ENCODE assay signal across 8 cellular contexts in genomic region chr1:172144445-172145060, GRCh38.
DNase-seq lines count a peak whose midpoint lies in the region; ATAC-seq, FAIRE-seq and TF ChIP-seq lines count a peak whose summit lies in the region.
"Had no signal": no experiment of that assay in that cellular context is flagged by ENCODE, and none has a peak within 500 bp of the region (broad histone marks: within the 10 kb centered on the region; RNA-seq: fewer than 3 reads in every experiment).

No MANE protein-coding gene starts in this region.

- ATAC-seq in GM19452 (IDR thresholded peaks at IDR 0.05; ENCODE audit: unreplicated experiment), result no peak

- TF ChIP-seq CTCF in dorsolateral prefrontal cortex (IDR thresholded peaks at IDR 0.05 in 54 of 56, conservative IDR thresholded peaks at IDR 0.05 in 2 of 56; ENCODE audit: low read depth in 1 of 56, partially characterized antibody in 56 of 56), result no peak
- peak in 1 of 2 experiments; percentile 7 for TF ChIP-seq CTCF in tibial artery (IDR thresholded peaks at IDR 0.05)

- H3K27ac ChIP-seq in dorsolateral prefrontal cortex, result peak overlapping the region in 42 of 59 donors; percentile 0 to 71 (median 36)
- peak overlapping the region; percentile 85 for H3K27ac ChIP-seq in mesodermal cell (ENCODE audit: low read depth, low read length, severe bottlenecking)
- H3K27ac ChIP-seq in tibial artery, result peak overlapping the region; percentile 82 to 88

- WGBS in mesodermal cell (ENCODE audit: insufficient coverage in 2 of 2), 2 experiments, result 86 to 91% methylated on average over 13 of the region's 13 CpGs

- in situ Hi-C loops in KBM-7 (cut with MboI; ENCODE audit: low pct_unique_long_range_greater_than_20kb, low sequenced_read_pairs), result no loop called here

- TF ChIP-seq POLR2A in GM12892 (IDR thresholded peaks at IDR 0.05; ENCODE audit: low read depth, low read length), result no peak

- peak overlapping the region in 30 of 59 donors; percentile 1 to 44 (median 22) for H3K4me3 ChIP-seq in dorsolateral prefrontal cortex
- H3K4me3 ChIP-seq in mesodermal cell (ENCODE audit: extremely low read depth, insufficient read depth, low read length, poor library complexity, severe bottlenecking), result peak overlapping the region; percentile 24
- peak overlapping the region; percentile 64 to 70 for H3K4me3 ChIP-seq in tibial artery

- peak; percentile 49 for DNase-seq in KBM-7
- no peak for DNase-seq in dorsolateral prefrontal cortex
- DNase-seq in tibial artery, result peak; percentile 91 to 95
- no peak for DNase-seq in GM12892 (ENCODE audit: insufficient read length)
- DNase-seq in NCI-H1105 treated with DMSO at 0.1 percent for 48 hours (lab: John Stamatoyannopoulos, UW), result no peak
- DNase-seq: stimulated activated CD4-positive, alpha-beta T cell treated with anti-CD3 and anti-CD28 coated beads, Interleukin-2, amount 100 ng/mL, for 48 hours had no signal

- peaks cover 51% of the 10 kb centered on the region for H3K4me1 ChIP-seq in mesodermal cell (ENCODE audit: control insufficient read depth, insufficient read depth, low read length, poor library complexity, severe bottlenecking)
- peaks cover 0 to 23% (median 0%) of the 10 kb centered on the region in 4 donors for H3K4me1 ChIP-seq in tibial artery

- FAIRE-seq in GM12892 (lab: Jason Lieb, UNC), result no peak

- no peaks in the 10 kb centered on the region for H3K9me3 ChIP-seq in mesodermal cell (ENCODE audit: control insufficient read depth, low read length)
- no peaks in the 10 kb centered on the region for H3K9me3 ChIP-seq in tibial artery

- intact Hi-C loops in dorsolateral prefrontal cortex (cut with DNase I), result no loop called here
- intact Hi-C loops in tibial artery (cut with DNase I; ENCODE audit: low total_unique reads), result no loop called here

- H3K27me3 ChIP-seq in dorsolateral prefrontal cortex (no peaks in the 10 kb centered on the region), tibial artery (no peaks in the 10 kb centered on the region)

- H3K36me3 ChIP-seq in mesodermal cell (ENCODE audit: control insufficient read depth, insufficient read depth, low read length) (no peaks in the 10 kb centered on the region), tibial artery (no peaks in the 10 kb centered on the region)

Comparison
In these comparisons a context has a peak if more than half of its experiments do, and no peak if none do; other contexts are left out.
1. DNase-seq: peak in KBM-7 (single experiment) and tibial artery (2 of 2); none in dorsolateral prefrontal cortex (0 of 10), GM12892 (single experiment) and NCI-H1105 treated with DMSO at 0.1 percent for 48 hours (single experiment).
2. Peak in every context shown above with its lines, with median percentiles within 50 percentile points of each other: H3K27ac ChIP-seq and H3K4me3 ChIP-seq.